In the genomic region with DNA sequence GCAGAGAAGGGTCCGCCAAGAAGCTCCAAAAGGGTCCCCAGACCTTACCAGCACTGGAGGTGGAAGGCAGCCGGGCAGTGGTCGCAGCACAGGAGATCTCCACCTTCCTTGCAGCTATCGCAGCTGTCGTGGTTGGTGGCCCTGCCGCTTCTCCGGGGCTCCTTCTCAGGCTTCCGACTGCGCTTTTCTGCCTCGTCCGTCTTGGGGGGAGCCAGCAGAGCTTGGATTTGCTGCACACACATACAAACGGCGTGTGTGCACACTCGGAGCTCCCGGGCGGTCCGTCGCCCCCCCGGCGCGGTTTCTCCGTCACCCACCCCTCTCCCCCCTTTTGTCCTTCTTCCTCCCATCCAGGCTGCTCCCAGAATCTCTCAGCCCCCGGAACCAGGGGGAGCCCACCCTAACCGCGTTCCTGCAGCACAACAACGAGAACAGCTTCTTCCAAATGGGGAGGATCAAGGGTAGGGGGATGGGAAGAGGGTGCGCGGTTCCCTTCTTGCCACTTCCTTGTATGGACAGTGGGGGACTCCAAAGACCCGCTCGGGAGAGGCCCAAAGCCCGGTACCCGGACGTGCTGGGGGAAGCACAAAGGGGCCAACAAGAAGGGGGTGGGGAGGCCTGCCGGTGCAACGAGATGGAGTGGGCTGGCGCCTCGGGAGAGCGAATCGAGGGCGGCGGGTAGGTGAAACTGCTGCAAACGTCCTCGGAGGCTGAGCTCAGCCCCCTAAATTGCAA, we compare ENCODE assay signal across 8 cellular contexts. TPM values are rescaled to one million over a fixed set of nuclear protein-coding genes. Genes with fewer than 3 reads are reported as not detected.
A peak's percentile ranks its signal among the peaks of the same experiment; 100 is the strongest.
DNase-seq lines count a peak whose midpoint lies in the region; ATAC-seq and TF ChIP-seq lines count a peak whose summit lies in the region.

No MANE protein-coding gene starts in this region.

- H3K79me2 ChIP-seq in PC-3 (ENCODE audit: low read length), result peaks cover 54% of the 10 kb centered on the region

- H2AFZ ChIP-seq in PC-3 (ENCODE audit: low read length) (peak overlapping the region; percentile 53; the same call in 1 of the 2 replicates), neuron (ENCODE audit: low read depth, low read length) (no peak overlapping the region)

- peak overlapping the region; percentile 100 for H3K9ac ChIP-seq in PC-3 (ENCODE audit: low read length)

- H3K4me3 ChIP-seq in PC-3 (ENCODE audit: low read length) (peak overlapping the region; percentile 91), neuron (ENCODE audit: low read length) (peak overlapping the region; percentile 88), thyroid gland (replicated peaks in 1 of 3) (peak overlapping the region; percentile 56 to 90 (median 71))

- H3K4me1 ChIP-seq in PC-3 (ENCODE audit: insufficient read depth, low read length), result peaks cover 41% of the 10 kb centered on the region
- peaks cover 10% of the 10 kb centered on the region for H3K4me1 ChIP-seq in foreskin keratinocyte
- H3K4me1 ChIP-seq in neuron (ENCODE audit: insufficient read depth, low read length), result peaks cover 31% of the 10 kb centered on the region
- H3K4me1 ChIP-seq in thyroid gland, result peaks cover 19 to 45% of the 10 kb centered on the region in 2 donors

- intact Hi-C loops in PC-3 (cut with micrococcal nuclease), result no loop called here
- intact Hi-C loops in thyroid gland (cut with DNase I), result loop anchor here (5.0 to 10.0 kb wide), 2 partner anchors 223 to 615 kb away; a partner anchor contains a TSS

- CTCF ChIA-PET in PC-3 (lab: Charles Lee), result interaction anchor here (0.5 to 0.7 kb wide), 2 partner anchors 15 to 230 kb away, joined by 3 read pairs; a partner anchor contains a TSS

- no peak for ATAC-seq in PC-3
- no peak for ATAC-seq in foreskin keratinocyte
- no peak for ATAC-seq in GM21390 (IDR thresholded peaks at IDR 0.05; ENCODE audit: unreplicated experiment)

- peak overlapping the region; percentile 93 for H3K4me2 ChIP-seq in PC-3 (ENCODE audit: low read length)

- POLR2A ChIA-PET in PC-3 (lab: Charles Lee; ENCODE audit: unreplicated experiment), result interaction anchor here (0.5 to 0.6 kb wide), 2 partner anchors 222 to 229 kb away, joined by 3 read pairs; no protein-coding TSS in a partner anchor

- H3K27me3 ChIP-seq in PC-3 (ENCODE audit: low read length), result no peaks in the 10 kb centered on the region
- H3K27me3 ChIP-seq in foreskin keratinocyte, result no peaks in the 10 kb centered on the region
- H3K27me3 ChIP-seq in neuron (ENCODE audit: insufficient read depth, low read length), result no peaks in the 10 kb centered on the region
- H3K27me3 ChIP-seq in thyroid gland, result no peaks in the 10 kb centered on the region

- peak overlapping the region; percentile 99 for H3K27ac ChIP-seq in PC-3 (ENCODE audit: low read length)
- peak overlapping the region; percentile 18 for H3K27ac ChIP-seq in foreskin keratinocyte
- peak overlapping the region; percentile 87 to 95 (median 89) for H3K27ac ChIP-seq in thyroid gland

- WGBS in thyroid gland, 2 donors, result 1 to 2% methylated on average over 31 to 43 of the region's 43 CpGs

- H3K36me3 ChIP-seq in PC-3 (ENCODE audit: low read depth, low read length) (no peaks in the 10 kb centered on the region), neuron (ENCODE audit: insufficient read depth, low read length) (peaks cover 13% of the 10 kb centered on the region), thyroid gland (no peaks in the 10 kb centered on the region)

- TF ChIP-seq CTCF in PC-3 (conservative IDR thresholded peaks at IDR 0.05; ENCODE audit: low read depth, low read length), result no peak
- TF ChIP-seq CTCF in foreskin keratinocyte (conservative IDR thresholded peaks at IDR 0.05), result no peak
- no peak for TF ChIP-seq CTCF in thyroid gland (IDR thresholded peaks at IDR 0.05)

- H3K9me3 ChIP-seq in PC-3 (ENCODE audit: low read length), result no peaks in the 10 kb centered on the region
- H3K9me3 ChIP-seq in neuron (ENCODE audit: low read length), result no peaks in the 10 kb centered on the region
- H3K9me3 ChIP-seq in thyroid gland, result no peaks in the 10 kb centered on the region

- no peaks in the 10 kb centered on the region for H3F3A ChIP-seq in PC-3 (ENCODE audit: low read length, unreplicated experiment)

- peak; percentile 64 for DNase-seq in NCI-H748 (lab: John Stamatoyannopoulos, UW; ENCODE audit: unreplicated experiment)
- no peak for DNase-seq in NCI-H748 treated with DMSO at 0.1 percent for 48 hours (lab: John Stamatoyannopoulos, UW)
- peak; percentile 11 for DNase-seq in PC-3
- peak; percentile 37 for DNase-seq in activated T-helper 9 cell treated with anti-CD3 and anti-CD28 coated beads, Interleukin-2, amount 50 U/mL, for 16 hours (ENCODE audit: low read depth)
- DNase-seq in foreskin keratinocyte, result no peak
- DNase-seq in thyroid gland, result peak; percentile 51 to 54

- H3K9me2 ChIP-seq in PC-3 (replicated peaks; ENCODE audit: low read length), result no peaks in the 10 kb centered on the region

- no TSS peak for BruUV-seq in PC-3 (replicated peaks; lab: Mats Ljungman, UMichigan)

- no peak for TF ChIP-seq POLR2A in thyroid gland (IDR thresholded peaks at IDR 0.05)

- H4K20me1 ChIP-seq in PC-3 (ENCODE audit: low read length), result no peaks in the 10 kb centered on the region

RNA-seq across cellular contexts. Expression of a gene that starts 1.1 kb away (rescaled TPM):
- total RNA-seq in PC-3 (2014; rRNA removed) (20.6 and 25.0 TPM in 2 replicates), foreskin keratinocyte (19.4 and 23.5 TPM in 2 replicates), thyroid gland (10 to 100 TPM; 22.0 to 62.9 (median 60.1) TPM)
- 9.7 and 12.0 TPM in 2 replicates for polyA plus RNA-seq in foreskin keratinocyte

RNA-seq across cellular contexts. Expression of a gene that starts 47.3 kb away (rescaled TPM):
- total RNA-seq in PC-3 (2014; rRNA removed), result 4.9 and 5.1 TPM in 2 replicates
- total RNA-seq in foreskin keratinocyte, result 8.0 and 10.9 TPM in 2 replicates
- 8.0 and 11.5 TPM in 2 replicates for polyA plus RNA-seq in foreskin keratinocyte
- total RNA-seq in thyroid gland, result 10 to 100 TPM; 10.6 to 16.2 (median 13.3) TPM

RNA-seq across cellular contexts. Expression of a gene that starts 52.7 kb away (rescaled TPM):
- total RNA-seq in PC-3 (2014; rRNA removed) (23.1 and 34.7 TPM in 2 replicates), foreskin keratinocyte (81.8 and 83.2 TPM in 2 replicates), thyroid gland (10 to 100 TPM; 55.0 to 75.0 (median 62.7) TPM)
- 69.1 and 71.9 TPM in 2 replicates for polyA plus RNA-seq in foreskin keratinocyte

RNA-seq across cellular contexts. Expression of a gene that starts 55.6 kb away (rescaled TPM):
- not detected in 2 replicates for total RNA-seq in PC-3 (2014; rRNA removed)
- not detected in 2 replicates for total RNA-seq in foreskin keratinocyte
- not detected in 2 replicates for polyA plus RNA-seq in foreskin keratinocyte
- total RNA-seq in thyroid gland, result not detected

Comparison
In these comparisons a context has a peak if more than half of its experiments do, and no peak if none do; other contexts are left out.
1. DNase-seq: peak in NCI-H748 (single experiment), PC-3 (single experiment), activated T-helper 9 cell treated with anti-CD3 and anti-CD28 coated beads, Interleukin-2, amount 50 U/mL, for 16 hours (single experiment) and thyroid gland (2 of 2); none in NCI-H748 treated with DMSO at 0.1 percent for 48 hours (single experiment) and foreskin keratinocyte (0 of 2).
2. H3K27ac ChIP-seq: peak in every context shown above with its lines; median percentile 99 in PC-3; 89 in thyroid gland; 18 in foreskin keratinocyte.
3. Peak in every context shown above with its lines, with median percentiles within 50 percentile points of each other: H3K4me3 ChIP-seq.